1 cellular context compared by ENCODE assay signal in the genomic region with DNA sequence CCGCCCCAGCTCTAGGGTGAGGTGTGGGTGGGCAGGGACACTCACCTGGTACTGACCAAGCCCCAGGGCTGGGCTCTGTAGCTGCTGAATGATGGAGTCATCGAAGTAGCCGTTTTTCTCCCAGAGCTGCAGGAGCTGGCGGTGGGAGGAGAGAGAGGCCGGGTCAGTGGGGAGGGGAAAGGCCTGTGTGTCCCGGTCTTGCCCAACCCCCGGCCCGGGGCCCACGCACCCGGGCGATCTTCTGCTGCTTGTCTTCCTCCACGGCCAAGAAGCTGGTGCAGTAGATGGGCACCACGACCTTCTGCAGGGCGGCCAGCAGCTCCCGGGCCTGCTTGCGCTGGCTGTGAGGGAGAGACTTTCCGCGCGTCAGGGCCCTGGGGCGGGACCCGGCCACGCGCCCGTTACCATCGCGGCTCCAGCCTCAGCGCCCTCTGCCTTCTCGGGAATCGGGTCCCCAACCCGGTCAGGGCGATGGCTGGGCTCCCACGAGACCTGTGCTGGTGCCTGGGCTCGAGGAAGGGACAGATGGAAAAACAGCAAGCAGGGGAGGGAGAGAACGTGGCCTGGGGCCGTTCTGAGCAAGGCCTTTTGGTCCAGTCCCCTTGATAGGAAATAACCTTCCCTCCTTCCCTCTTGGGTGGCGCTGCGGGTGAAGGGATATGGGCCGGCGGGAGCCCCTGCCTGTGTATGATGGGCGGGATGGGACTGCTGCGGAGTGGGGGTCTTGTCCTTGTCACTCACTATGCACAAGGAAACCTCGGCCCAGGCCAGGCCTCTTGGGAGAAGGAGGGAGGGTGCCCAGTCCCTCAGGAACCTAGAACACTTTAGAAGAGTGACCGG.
TF ChIP-seq lines count a peak whose summit lies in the region.

No MANE protein-coding gene starts in this region.

TF ChIP-seq in HepG2, 621 proteins besides CTCF, POLR2A, EP300 and RAD21:
- no peak for TF ChIP-seq TMF1 (CRISPR knock-in tag; IDR thresholded peaks at IDR 0.05; ENCODE audit: low read depth)
- TF ChIP-seq, protein P1, sequence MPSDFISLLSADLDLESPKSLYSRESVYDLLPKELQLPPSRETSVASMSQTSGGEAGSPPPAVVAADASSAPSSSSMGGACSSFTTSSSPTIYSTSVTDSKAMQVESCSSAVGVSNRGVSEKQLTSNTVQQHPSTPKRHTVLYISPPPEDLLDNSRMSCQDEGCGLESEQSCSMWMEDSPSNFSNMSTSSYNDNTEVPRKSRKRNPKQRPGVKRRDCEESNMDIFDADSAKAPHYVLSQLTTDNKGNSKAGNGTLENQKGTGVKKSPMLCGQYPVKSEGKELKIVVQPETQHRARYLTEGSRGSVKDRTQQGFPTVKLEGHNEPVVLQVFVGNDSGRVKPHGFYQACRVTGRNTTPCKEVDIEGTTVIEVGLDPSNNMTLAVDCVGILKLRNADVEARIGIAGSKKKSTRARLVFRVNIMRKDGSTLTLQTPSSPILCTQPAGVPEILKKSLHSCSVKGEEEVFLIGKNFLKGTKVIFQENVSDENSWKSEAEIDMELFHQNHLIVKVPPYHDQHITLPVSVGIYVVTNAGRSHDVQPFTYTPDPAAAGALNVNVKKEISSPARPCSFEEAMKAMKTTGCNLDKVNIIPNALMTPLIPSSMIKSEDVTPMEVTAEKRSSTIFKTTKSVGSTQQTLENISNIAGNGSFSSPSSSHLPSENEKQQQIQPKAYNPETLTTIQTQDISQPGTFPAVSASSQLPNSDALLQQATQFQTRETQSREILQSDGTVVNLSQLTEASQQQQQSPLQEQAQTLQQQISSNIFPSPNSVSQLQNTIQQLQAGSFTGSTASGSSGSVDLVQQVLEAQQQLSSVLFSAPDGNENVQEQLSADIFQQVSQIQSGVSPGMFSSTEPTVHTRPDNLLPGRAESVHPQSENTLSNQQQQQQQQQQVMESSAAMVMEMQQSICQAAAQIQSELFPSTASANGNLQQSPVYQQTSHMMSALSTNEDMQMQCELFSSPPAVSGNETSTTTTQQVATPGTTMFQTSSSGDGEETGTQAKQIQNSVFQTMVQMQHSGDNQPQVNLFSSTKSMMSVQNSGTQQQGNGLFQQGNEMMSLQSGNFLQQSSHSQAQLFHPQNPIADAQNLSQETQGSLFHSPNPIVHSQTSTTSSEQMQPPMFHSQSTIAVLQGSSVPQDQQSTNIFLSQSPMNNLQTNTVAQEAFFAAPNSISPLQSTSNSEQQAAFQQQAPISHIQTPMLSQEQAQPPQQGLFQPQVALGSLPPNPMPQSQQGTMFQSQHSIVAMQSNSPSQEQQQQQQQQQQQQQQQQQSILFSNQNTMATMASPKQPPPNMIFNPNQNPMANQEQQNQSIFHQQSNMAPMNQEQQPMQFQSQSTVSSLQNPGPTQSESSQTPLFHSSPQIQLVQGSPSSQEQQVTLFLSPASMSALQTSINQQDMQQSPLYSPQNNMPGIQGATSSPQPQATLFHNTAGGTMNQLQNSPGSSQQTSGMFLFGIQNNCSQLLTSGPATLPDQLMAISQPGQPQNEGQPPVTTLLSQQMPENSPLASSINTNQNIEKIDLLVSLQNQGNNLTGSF (CRISPR knock-in tag; IDR thresholded peaks at IDR 0.05) = no peak
- no peak for TF ChIP-seq ZNF263 (CRISPR knock-in tag; IDR thresholded peaks at IDR 0.05)
- peak; percentile 16 for TF ChIP-seq AGO2 (optimal IDR thresholded peaks at IDR 0.05; ENCODE audit: low read depth, low read length)
